1 cellular context compared by ENCODE assay signal in genomic region chr22:20034143-20034542, GRCh38.
TF ChIP-seq lines count a peak whose summit lies in the region.

No MANE protein-coding gene starts in this region.

TF ChIP-seq in K562, 482 proteins besides CTCF, POLR2A, EP300 and RAD21:
- TF ChIP-seq ZNF318 (IDR thresholded peaks at IDR 0.05; ENCODE audit: borderline replicate concordance in 1 of 2, low read depth in 1 of 2) (no peak), TCF15 (CRISPR knock-in tag; IDR thresholded peaks at IDR 0.05) (peak; percentile 80; the same call in 1 of the 2 replicates), TFAP4 (CRISPR knock-in tag; IDR thresholded peaks at IDR 0.05; ENCODE audit: borderline replicate concordance) (no peak), THRB (CRISPR knock-in tag; conservative IDR thresholded peaks at IDR 0.05) (0 out of 2 replicates have a peak, but pooled peaks have one; percentile 45), MCM7 (IDR thresholded peaks at IDR 0.05) (no peak), ZBTB26 (CRISPR knock-in tag; IDR thresholded peaks at IDR 0.05) (peak; percentile 69; the same call in 1 of the 2 replicates), MTF1 (CRISPR knock-in tag; IDR thresholded peaks at IDR 0.05; ENCODE audit: borderline replicate concordance) (0 out of 2 replicates have a peak, but pooled peaks have one; percentile 69), POLR2H (tag; IDR thresholded peaks at IDR 0.05; ENCODE audit: low read depth) (no peak), NCOA6 (IDR thresholded peaks at IDR 0.05) (no peak), JUN (IDR thresholded peaks at IDR 0.05; ENCODE audit: borderline replicate concordance, low read depth, low read length) (no peak), JUN (CRISPR knock-in tag; IDR thresholded peaks at IDR 0.05; ENCODE audit: borderline replicate concordance) (no peak), ZKSCAN3 (CRISPR knock-in tag; IDR thresholded peaks at IDR 0.05) (no peak), ZNF408 (CRISPR knock-in tag; IDR thresholded peaks at IDR 0.05; ENCODE audit: low read depth) (peak; percentile 76; the same call in 1 of the 2 replicates), SMAD4 (CRISPR knock-in tag; conservative IDR thresholded peaks at IDR 0.05) (peak; percentile 32; the same call in 1 of the 2 replicates), CREM (IDR thresholded peaks at IDR 0.05; ENCODE audit: low read depth) (no peak), TRIM28 (IDR thresholded peaks at IDR 0.05) (0 out of 2 replicates have a peak, but pooled peaks have one; percentile 41), HIVEP1 (CRISPR knock-in tag; IDR thresholded peaks at IDR 0.05) (0 out of 2 replicates have a peak, but pooled peaks have one; percentile 71), ELK1 (CRISPR knock-in tag; IDR thresholded peaks at IDR 0.05) (no peak), ZNF280A (IDR thresholded peaks at IDR 0.05; ENCODE audit: low read depth, partially characterized antibody) (peak; percentile 28), ZNF41 (CRISPR knock-in tag; conservative IDR thresholded peaks at IDR 0.05) (peak; percentile 100), CBX5 (IDR thresholded peaks at IDR 0.05; ENCODE audit: borderline replicate concordance, low read depth) (0 out of 2 replicates have a peak, but pooled peaks have one; percentile 58), THAP12 (CRISPR knock-in tag; IDR thresholded peaks at IDR 0.05) (0 out of 2 replicates have a peak, but pooled peaks have one; percentile 48), HNRNPLL (IDR thresholded peaks at IDR 0.05; ENCODE audit: low read depth, low read length, poor library complexity, severe bottlenecking) (no peak)
